23 cellular contexts compared by ENCODE assay signal in the genomic region with DNA sequence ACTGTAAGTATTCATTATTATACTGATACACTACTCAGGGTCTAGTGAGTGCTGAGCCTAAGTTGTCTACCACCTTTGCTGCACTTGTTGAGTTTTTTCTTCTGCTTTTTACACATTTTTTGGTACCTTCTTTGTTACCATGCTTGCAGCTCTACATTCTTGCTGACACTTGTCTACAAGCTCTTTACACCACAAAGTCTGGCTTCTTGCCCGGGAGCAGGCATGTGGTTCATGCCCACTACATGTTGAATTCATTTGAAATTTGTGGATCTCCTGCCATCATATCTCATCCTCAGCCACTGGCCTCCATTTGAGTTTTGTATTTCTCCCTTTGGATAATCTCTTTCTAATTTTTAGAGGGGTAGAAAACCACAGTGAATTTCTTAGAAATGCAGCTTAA. TPM values are rescaled to one million over a fixed set of nuclear protein-coding genes. Genes with fewer than 3 reads are reported as not detected.
"Had no signal": no experiment of that assay in that cellular context is flagged by ENCODE, and none has a peak within 500 bp of the region (broad histone marks: within the 10 kb centered on the region; RNA-seq: fewer than 3 reads in every experiment).

No MANE protein-coding gene starts in this region.

- DNase-seq: activated CD4-positive, alpha-beta memory T cell treated with anti-CD3 and anti-CD28 coated beads, Interleukin-2, amount 10 ng/mL, durations not matched to agents 7 days and 5 days; activated effector memory CD4-positive, alpha-beta T cell treated with Interleukin-2 at 50 U/mL for 16 hours; activated naive CD4-positive, alpha-beta T cell treated with anti-CD3 and anti-CD28 coated beads for 36 hours; activated T-cell treated with anti-CD3 and anti-CD28 coated beads, Interleukin-2, amount 50 U/mL, for 72 hours; aorta; brain microvascular endothelial cell; colonic mucosa; head of caudate nucleus; hypothalamus; mesenchymal stem cell; occipital lobe; posterior cingulate gyrus; sigmoid colon; SK-N-SH; stimulated activated CD4-positive, alpha-beta T cell treated with anti-CD3 and anti-CD28 coated beads, Interleukin-2, amount 100 ng/mL, for 48 hours; stimulated activated naive CD4-positive, alpha-beta T cell treated with Interleukin-2 at 50 U/mL for 16 hours had no signal

- H3K9me3 ChIP-seq: colonic mucosa, SK-N-SH had no signal

- H3K27ac Mint-ChIP-seq: activated CD4-positive, alpha-beta memory T cell treated with anti-CD3 and anti-CD28 coated beads, Interleukin-2, amount 10 ng/mL, durations not matched to agents 7 days and 5 days; activated CD4-positive, alpha-beta T cell treated with anti-CD3 and anti-CD28 coated beads, Interleukin-2, amount 10 ng/mL, durations not matched to agents 24 days and 14 days; activated naive CD4-positive, alpha-beta T cell treated with anti-CD3 and anti-CD28 coated beads for 36 hours; activated T-cell treated with anti-CD3 and anti-CD28 coated beads, Interleukin-2, amount 50 U/mL, for 72 hours; T-helper 2 cell treated with Interferon-gamma antibody and Interleukin-4, amounts not matched to agents 5 μg/mL and 100 μg/mL, for 36 hours had no signal

- H3K4me2 ChIP-seq: SK-N-SH had no signal

- H3K27ac ChIP-seq: brain microvascular endothelial cell, colonic mucosa, gastroesophageal sphincter, sigmoid colon, VCaP had no signal

- H3K9ac ChIP-seq: SK-N-SH had no signal

- H3K27me3 ChIP-seq: brain microvascular endothelial cell, colonic mucosa, gastroesophageal sphincter, sigmoid colon had no signal

- H3K4me1 Mint-ChIP-seq: neural crest cell had no signal

- ATAC-seq: activated CD4-positive, CD25-positive, alpha-beta regulatory T cell treated with anti-CD3 and anti-CD28 coated beads, Interleukin-2, amount 50 U/mL, for 24 hours; activated T-cell treated with anti-CD3 and anti-CD28 coated beads, Interleukin-2, amount 50 U/mL, for 72 hours; gastroesophageal sphincter had no signal

- H3K36me3 ChIP-seq: brain microvascular endothelial cell, colonic mucosa, gastroesophageal sphincter, sigmoid colon had no signal

- H3K4me3 Mint-ChIP-seq: activated CD4-positive, alpha-beta memory T cell treated with anti-CD3 and anti-CD28 coated beads, Interleukin-2, amount 10 ng/mL, durations not matched to agents 7 days and 5 days; activated CD4-positive, alpha-beta T cell treated with anti-CD3 and anti-CD28 coated beads, Interleukin-2, amount 10 ng/mL, durations not matched to agents 24 days and 14 days; activated naive CD4-positive, alpha-beta T cell treated with anti-CD3 and anti-CD28 coated beads for 36 hours; activated T-cell treated with anti-CD3 and anti-CD28 coated beads, Interleukin-2, amount 50 U/mL, for 72 hours; central memory CD8-positive, alpha-beta T cell; neural crest cell; T-helper 2 cell treated with Interferon-gamma antibody and Interleukin-4, amounts not matched to agents 5 μg/mL and 100 μg/mL, for 36 hours had no signal

- H3K27me3 Mint-ChIP-seq: activated CD4-positive, alpha-beta memory T cell treated with anti-CD3 and anti-CD28 coated beads, Interleukin-2, amount 10 ng/mL, durations not matched to agents 7 days and 5 days; activated CD4-positive, alpha-beta T cell treated with anti-CD3 and anti-CD28 coated beads, Interleukin-2, amount 10 ng/mL, durations not matched to agents 24 days and 14 days; central memory CD8-positive, alpha-beta T cell had no signal

- H3K4me3 ChIP-seq: colonic mucosa, gastroesophageal sphincter, sigmoid colon had no signal

- H3K4me1 ChIP-seq: colonic mucosa, gastroesophageal sphincter, sigmoid colon had no signal

RNA-seq across cellular contexts. Expression of gene IL18R1, which starts 29.9 kb away (rescaled TPM):
- total RNA-seq: neural crest cell had no signal
- polyA plus RNA-seq: SK-N-SH had no signal

RNA-seq across cellular contexts. Expression of gene IL18RAP, which starts 37.4 kb away (rescaled TPM):
- total RNA-seq: neural crest cell had no signal
- polyA plus RNA-seq: SK-N-SH had no signal
